1 cellular context compared by ENCODE assay signal in the genomic region with DNA sequence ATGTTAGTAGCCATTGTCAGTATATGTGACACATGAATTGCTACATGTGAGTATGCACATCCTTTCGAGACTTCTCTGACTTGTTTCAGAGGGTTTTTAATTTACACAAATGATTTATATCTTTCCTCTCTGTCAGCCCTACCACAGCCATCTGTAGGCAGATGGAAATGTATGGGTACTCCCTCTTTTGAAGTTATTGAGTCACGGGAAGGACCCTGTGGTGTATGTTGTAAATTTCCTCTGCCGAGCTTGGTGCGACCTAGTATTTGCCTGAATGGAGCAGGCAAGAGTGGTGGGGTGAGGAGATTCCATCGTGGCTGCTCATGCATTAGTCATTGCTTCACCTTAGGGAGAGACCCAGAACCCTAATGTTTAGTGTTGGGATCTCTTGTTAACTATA.
TF ChIP-seq lines count a peak whose summit lies in the region.

No MANE protein-coding gene starts in this region.

TF ChIP-seq in GM23338, 12 proteins besides CTCF, POLR2A, EP300 and RAD21 (continued from another document):
- TF ChIP-seq, protein P1, sequence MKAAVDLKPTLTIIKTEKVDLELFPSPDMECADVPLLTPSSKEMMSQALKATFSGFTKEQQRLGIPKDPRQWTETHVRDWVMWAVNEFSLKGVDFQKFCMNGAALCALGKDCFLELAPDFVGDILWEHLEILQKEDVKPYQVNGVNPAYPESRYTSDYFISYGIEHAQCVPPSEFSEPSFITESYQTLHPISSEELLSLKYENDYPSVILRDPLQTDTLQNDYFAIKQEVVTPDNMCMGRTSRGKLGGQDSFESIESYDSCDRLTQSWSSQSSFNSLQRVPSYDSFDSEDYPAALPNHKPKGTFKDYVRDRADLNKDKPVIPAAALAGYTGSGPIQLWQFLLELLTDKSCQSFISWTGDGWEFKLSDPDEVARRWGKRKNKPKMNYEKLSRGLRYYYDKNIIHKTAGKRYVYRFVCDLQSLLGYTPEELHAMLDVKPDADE (IDR thresholded peaks at IDR 0.05), result no peak
- no peak for TF ChIP-seq CREB1 (CRISPR knock-in tag; IDR thresholded peaks at IDR 0.05; ENCODE audit: low read depth)
- TF ChIP-seq ZNF331 (CRISPR knock-in tag; IDR thresholded peaks at IDR 0.05; ENCODE audit: low read depth), result no peak
- no peak for TF ChIP-seq ZNF114 (CRISPR knock-in tag; IDR thresholded peaks at IDR 0.05)
- TF ChIP-seq, protein P2, sequence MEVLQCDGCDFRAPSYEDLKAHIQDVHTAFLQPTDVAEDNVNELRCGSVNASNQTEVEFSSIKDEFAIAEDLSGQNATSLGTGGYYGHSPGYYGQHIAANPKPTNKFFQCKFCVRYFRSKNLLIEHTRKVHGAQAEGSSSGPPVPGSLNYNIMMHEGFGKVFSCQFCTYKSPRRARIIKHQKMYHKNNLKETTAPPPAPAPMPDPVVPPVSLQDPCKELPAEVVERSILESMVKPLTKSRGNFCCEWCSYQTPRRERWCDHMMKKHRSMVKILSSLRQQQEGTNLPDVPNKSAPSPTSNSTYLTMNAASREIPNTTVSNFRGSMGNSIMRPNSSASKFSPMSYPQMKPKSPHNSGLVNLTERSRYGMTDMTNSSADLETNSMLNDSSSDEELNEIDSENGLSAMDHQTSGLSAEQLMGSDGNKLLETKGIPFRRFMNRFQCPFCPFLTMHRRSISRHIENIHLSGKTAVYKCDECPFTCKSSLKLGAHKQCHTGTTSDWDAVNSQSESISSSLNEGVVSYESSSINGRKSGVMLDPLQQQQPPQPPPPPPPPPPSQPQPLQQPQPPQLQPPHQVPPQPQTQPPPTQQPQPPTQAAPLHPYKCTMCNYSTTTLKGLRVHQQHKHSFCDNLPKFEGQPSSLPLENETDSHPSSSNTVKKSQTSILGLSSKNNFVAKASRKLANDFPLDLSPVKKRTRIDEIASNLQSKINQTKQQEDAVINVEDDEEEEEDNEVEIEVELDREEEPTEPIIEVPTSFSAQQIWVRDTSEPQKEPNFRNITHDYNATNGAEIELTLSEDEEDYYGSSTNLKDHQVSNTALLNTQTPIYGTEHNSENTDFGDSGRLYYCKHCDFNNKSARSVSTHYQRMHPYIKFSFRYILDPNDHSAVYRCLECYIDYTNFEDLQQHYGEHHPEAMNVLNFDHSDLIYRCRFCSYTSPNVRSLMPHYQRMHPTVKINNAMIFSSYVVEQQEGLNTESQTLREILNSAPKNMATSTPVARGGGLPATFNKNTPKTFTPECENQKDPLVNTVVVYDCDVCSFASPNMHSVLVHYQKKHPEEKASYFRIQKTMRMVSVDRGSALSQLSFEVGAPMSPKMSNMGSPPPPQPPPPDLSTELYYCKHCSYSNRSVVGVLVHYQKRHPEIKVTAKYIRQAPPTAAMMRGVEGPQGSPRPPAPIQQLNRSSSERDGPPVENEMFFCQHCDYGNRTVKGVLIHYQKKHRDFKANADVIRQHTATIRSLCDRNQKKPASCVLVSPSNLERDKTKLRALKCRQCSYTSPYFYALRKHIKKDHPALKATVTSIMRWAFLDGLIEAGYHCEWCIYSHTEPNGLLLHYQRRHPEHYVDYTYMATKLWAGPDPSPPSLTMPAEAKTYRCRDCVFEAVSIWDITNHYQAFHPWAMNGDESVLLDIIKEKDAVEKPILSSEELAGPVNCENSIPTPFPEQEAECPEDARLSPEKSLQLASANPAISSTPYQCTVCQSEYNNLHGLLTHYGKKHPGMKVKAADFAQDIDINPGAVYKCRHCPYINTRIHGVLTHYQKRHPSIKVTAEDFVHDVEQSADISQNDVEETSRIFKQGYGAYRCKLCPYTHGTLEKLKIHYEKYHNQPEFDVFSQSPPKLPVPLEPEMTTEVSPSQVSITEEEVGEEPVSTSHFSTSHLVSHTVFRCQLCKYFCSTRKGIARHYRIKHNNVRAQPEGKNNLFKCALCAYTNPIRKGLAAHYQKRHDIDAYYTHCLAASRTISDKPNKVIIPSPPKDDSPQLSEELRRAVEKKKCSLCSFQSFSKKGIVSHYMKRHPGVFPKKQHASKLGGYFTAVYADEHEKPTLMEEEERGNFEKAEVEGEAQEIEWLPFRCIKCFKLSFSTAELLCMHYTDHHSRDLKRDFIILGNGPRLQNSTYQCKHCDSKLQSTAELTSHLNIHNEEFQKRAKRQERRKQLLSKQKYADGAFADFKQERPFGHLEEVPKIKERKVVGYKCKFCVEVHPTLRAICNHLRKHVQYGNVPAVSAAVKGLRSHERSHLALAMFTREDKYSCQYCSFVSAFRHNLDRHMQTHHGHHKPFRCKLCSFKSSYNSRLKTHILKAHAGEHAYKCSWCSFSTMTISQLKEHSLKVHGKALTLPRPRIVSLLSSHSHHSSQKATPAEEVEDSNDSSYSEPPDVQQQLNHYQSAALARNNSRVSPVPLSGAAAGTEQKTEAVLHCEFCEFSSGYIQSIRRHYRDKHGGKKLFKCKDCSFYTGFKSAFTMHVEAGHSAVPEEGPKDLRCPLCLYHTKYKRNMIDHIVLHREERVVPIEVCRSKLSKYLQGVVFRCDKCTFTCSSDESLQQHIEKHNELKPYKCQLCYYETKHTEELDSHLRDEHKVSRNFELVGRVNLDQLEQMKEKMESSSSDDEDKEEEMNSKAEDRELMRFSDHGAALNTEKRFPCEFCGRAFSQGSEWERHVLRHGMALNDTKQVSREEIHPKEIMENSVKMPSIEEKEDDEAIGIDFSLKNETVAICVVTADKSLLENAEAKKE (CRISPR knock-in tag; IDR thresholded peaks at IDR 0.05), result no peak
- TF ChIP-seq EZH2 (IDR thresholded peaks at IDR 0.05; ENCODE audit: low read depth, unreplicated experiment), result no peak
- no peak for TF ChIP-seq REST (IDR thresholded peaks at IDR 0.05; ENCODE audit: unreplicated experiment)
- TF ChIP-seq JUNB (IDR thresholded peaks at IDR 0.05; ENCODE audit: unreplicated experiment), result no peak
- no peak for TF ChIP-seq EZH2phosphoT487 (IDR thresholded peaks at IDR 0.05; ENCODE audit: unreplicated experiment)
TF ChIP-seq in GM23338: peak in this region for 0.
